In the genomic region with DNA sequence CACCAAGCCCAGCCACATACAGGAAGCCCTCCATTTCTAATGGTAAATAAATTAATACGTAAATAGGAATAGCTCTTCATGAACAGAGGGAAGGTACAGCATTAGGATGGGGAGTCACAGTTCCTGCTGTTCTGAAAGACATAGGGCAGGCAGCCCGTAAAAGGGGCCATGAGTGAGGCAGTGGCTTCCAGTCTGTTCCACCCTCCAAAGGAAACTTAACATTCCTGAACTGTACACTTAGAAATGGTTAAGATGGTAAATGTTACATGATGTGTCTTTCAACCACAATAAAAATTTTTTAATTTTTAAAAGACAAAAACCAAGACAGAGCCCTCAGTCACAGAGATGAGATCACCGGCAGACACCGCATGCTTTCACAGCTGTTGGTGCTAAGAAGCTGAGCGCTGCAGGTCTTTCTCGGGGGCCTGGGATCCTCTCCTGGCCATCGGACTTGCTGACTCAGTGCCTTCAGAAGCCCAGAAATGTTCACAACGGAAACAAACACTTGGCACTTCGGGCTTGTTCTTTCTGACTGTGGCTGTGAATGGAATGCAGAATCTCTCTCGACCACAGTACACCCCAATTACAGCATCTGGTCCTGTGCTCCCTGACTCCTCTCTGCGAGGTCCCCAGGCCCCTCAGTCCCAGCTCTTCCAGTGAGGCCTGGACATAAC, we compare ENCODE assay signal across 8 cellular contexts. TPM values are rescaled to one million over a fixed set of nuclear protein-coding genes. Genes with fewer than 3 reads are reported as not detected.
DNase-seq lines count a peak whose midpoint lies in the region; ATAC-seq, FAIRE-seq and TF ChIP-seq lines count a peak whose summit lies in the region.

No MANE protein-coding gene starts in this region.

- POLR2A ChIA-PET in MCF 10A (lab: Yijun Ruan, JAX), result no interaction called here

- H3K27me3 ChIP-seq in right lobe of liver, result no peaks in the 10 kb centered on the region
- H3K27me3 ChIP-seq in stomach smooth muscle (ENCODE audit: control insufficient read depth in 1 of 2, insufficient read depth in 2 of 2, low read length in 2 of 2), result no peaks in the 10 kb centered on the region
- no peaks in the 10 kb centered on the region for H3K27me3 ChIP-seq in WERI-Rb-1 (ENCODE audit: insufficient read depth, low read depth, severe bottlenecking)

- no peaks in the 10 kb centered on the region for H3K27me3 Mint-ChIP-seq in MCF 10A (ENCODE audit: insufficient read depth, unreplicated experiment)

- FAIRE-seq in HTR-8/SVneo (lab: Jason Lieb, UNC), result no peak

- H3K9me3 ChIP-seq in right lobe of liver (no peaks in the 10 kb centered on the region), stomach smooth muscle (ENCODE audit: control insufficient read depth in 2 of 2, low read length in 2 of 2) (no peaks in the 10 kb centered on the region), WERI-Rb-1 (ENCODE audit: severe bottlenecking) (no peaks in the 10 kb centered on the region)

- BruUV-seq in MCF 10A (replicated peaks; lab: Mats Ljungman, UMichigan), result no TSS peak

- CTCF ChIA-PET in MCF 10A (lab: Yijun Ruan, JAX), result interaction anchor here (0.6 to 1.0 kb wide), 3 partner anchors 17 to 60 kb away, joined by 3 to 4 read pairs (median 4); no protein-coding TSS in a partner anchor

- WGBS in right lobe of liver (ENCODE audit: insufficient coverage, low coverage, low lambda C conversion rate, missing lambda C conversion rate), result 39% methylated on average over 9 of the region's 11 CpGs

- DNase-seq in HTR-8/SVneo (ENCODE audit: insufficient read length, low spot score) (peak; percentile 94), MCF 10A (ENCODE audit: unreplicated experiment) (peak; percentile 74), right lobe of liver (no peak), CD1c-positive myeloid dendritic cell (ENCODE audit: extremely low spot score) (no peak), cortex of kidney (lab: John Stamatoyannopoulos, UW) (no peak), WERI-Rb-1 (no peak)

- peak overlapping the region in 1 of 2 donors; percentile 55 for H3K9ac ChIP-seq in stomach smooth muscle (ENCODE audit: low read length in 2 of 2)

- peaks cover 0 to 7% (median 0%) of the 10 kb centered on the region in 4 donors for H3K4me1 ChIP-seq in right lobe of liver
- peaks cover 23% of the 10 kb centered on the region for H3K4me1 ChIP-seq in stomach smooth muscle (ENCODE audit: control insufficient read depth, insufficient read depth, low read length)

- peaks cover 0 to 38% (median 13%) of the 10 kb centered on the region in 4 donors for H3K36me3 ChIP-seq in right lobe of liver
- peaks cover 25% of the 10 kb centered on the region in 2 donors for H3K36me3 ChIP-seq in stomach smooth muscle (ENCODE audit: control insufficient read depth in 2 of 2, insufficient read depth in 2 of 2, low read length in 2 of 2)
- peaks cover 64% of the 10 kb centered on the region for H3K36me3 ChIP-seq in WERI-Rb-1

- intact Hi-C loops in MCF 10A (cut with micrococcal nuclease), result no loop called here
- intact Hi-C loops in right lobe of liver (cut with DNase I), result no loop called here

- peak overlapping the region; percentile 4 to 47 (median 9) for H3K27ac ChIP-seq in right lobe of liver
- peak overlapping the region; percentile 58 for H3K27ac ChIP-seq in stomach smooth muscle (ENCODE audit: low read length)
- no peak overlapping the region for H3K27ac ChIP-seq in WERI-Rb-1

- TF ChIP-seq CTCF in MCF 10A (IDR thresholded peaks at IDR 0.05; ENCODE audit: unreplicated experiment) (no peak), right lobe of liver (IDR thresholded peaks at IDR 0.05) (no peak), WERI-Rb-1 (IDR thresholded peaks at IDR 0.05; ENCODE audit: low read depth, low read length) (no peak)

- peak overlapping the region; percentile 19 for H3K27ac Mint-ChIP-seq in MCF 10A (ENCODE audit: low read depth, unreplicated experiment)

- TF ChIP-seq POLR2A in right lobe of liver (IDR thresholded peaks at IDR 0.05), result no peak

- H3K4me3 Mint-ChIP-seq in MCF 10A (ENCODE audit: unreplicated experiment), result no peak overlapping the region

- no peaks in the 10 kb centered on the region for H3K9me3 Mint-ChIP-seq in MCF 10A (ENCODE audit: unreplicated experiment)

- H3K4me3 ChIP-seq in right lobe of liver, result no peak overlapping the region
- H3K4me3 ChIP-seq in stomach smooth muscle (ENCODE audit: low read length in 2 of 2), result peak overlapping the region in 1 of 2 donors; percentile 49
- no peak overlapping the region for H3K4me3 ChIP-seq in WERI-Rb-1 (ENCODE audit: low read depth, low read length)

- ATAC-seq in right lobe of liver (peak; percentile 48 to 55 (median 52)), HG02970 (IDR thresholded peaks at IDR 0.05; ENCODE audit: low FRiP score, unreplicated experiment) (no peak)

- peaks cover 68% of the 10 kb centered on the region for H3K36me3 Mint-ChIP-seq in MCF 10A (ENCODE audit: insufficient read depth, unreplicated experiment)

- no peaks in the 10 kb centered on the region for H3K4me1 Mint-ChIP-seq in MCF 10A (ENCODE audit: insufficient read depth, unreplicated experiment)

RNA-seq across cellular contexts. Expression of gene EPS15L1, which starts 36.4 kb away (rescaled TPM):
- 33.7 and 38.7 TPM in 2 replicates for total RNA-seq in MCF 10A (2022)
- 10 to 100 TPM in 4 of 6 experiments, 1 to 10 TPM in 2; 6.3 to 22.5 (median 13.8) TPM for total RNA-seq in right lobe of liver

Comparison
In these comparisons a context has a peak if more than half of its experiments do, and no peak if none do; other contexts are left out.
1. DNase-seq: peak in HTR-8/SVneo (single experiment) and MCF 10A (single experiment); none in right lobe of liver (0 of 3), CD1c-positive myeloid dendritic cell (single experiment), cortex of kidney (single experiment) and WERI-Rb-1 (single experiment).